Comparison of ENCODE assay signal across 9 cellular contexts in the genomic region with DNA sequence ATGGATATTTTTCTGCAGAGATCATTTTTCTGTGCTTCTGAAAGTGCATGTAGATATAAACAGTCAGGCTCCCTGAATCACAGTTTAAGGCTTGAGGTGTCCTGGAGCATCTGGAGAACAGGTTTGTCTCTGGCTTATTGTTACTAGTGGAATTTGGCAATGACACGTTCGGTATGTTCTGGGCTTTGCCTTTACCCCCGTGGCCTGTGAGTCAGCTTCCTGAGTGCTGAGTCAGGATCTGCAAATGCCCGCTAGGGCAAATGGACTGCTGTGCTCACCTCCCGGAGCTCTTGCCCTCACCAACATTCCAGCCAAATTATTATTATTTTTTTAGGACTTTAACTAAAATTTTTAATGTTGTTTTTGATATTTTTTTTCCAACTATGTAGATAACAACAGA.
DNase-seq lines count a peak whose midpoint lies in the region; ATAC-seq, FAIRE-seq and TF ChIP-seq lines count a peak whose summit lies in the region.
"Had no signal": no experiment of that assay in that cellular context is flagged by ENCODE, and none has a peak within 500 bp of the region (broad histone marks: within the 10 kb centered on the region; RNA-seq: fewer than 3 reads in every experiment).

No MANE protein-coding gene starts in this region.

- H3K4me3 Mint-ChIP-seq in activated CD4-positive, alpha-beta T cell treated with anti-CD3 and anti-CD28 coated beads, Interleukin-2, amount 10 ng/mL, durations not matched to agents 7 days and 5 days, result no peak overlapping the region
- no peak overlapping the region for H3K4me3 Mint-ChIP-seq in stimulated activated naive B cell treated with anti-CD40 and anti-IgM and Interleukin-4, amounts not matched to agents 10 μg/mL and 1 μg/mL and 100 μg/mL, for 72 hours

- CTCF ChIA-PET in activated CD4-positive, alpha-beta T cell treated with anti-CD3 and anti-CD28 coated beads, Interleukin-2, amount 10 ng/mL, durations not matched to agents 7 days and 5 days (lab: Charles Lee), result interaction anchor here (1.6 kb wide), 1 partner anchor 10 kb away, joined by 3 read pairs; no protein-coding TSS in a partner anchor

- no peaks in the 10 kb centered on the region for H3K36me3 ChIP-seq in small intestine (ENCODE audit: control insufficient read depth in 2 of 2, insufficient read depth in 2 of 2, low read length in 2 of 2)

- no peaks in the 10 kb centered on the region for H3K27me3 Mint-ChIP-seq in activated CD4-positive, alpha-beta T cell treated with anti-CD3 and anti-CD28 coated beads, Interleukin-2, amount 10 ng/mL, durations not matched to agents 7 days and 5 days
- H3K27me3 Mint-ChIP-seq in stimulated activated naive B cell treated with anti-CD40 and anti-IgM and Interleukin-4, amounts not matched to agents 10 μg/mL and 1 μg/mL and 100 μg/mL, for 72 hours, result peaks cover 35% of the 10 kb centered on the region in 2 donors

- H3K9me3 Mint-ChIP-seq in activated CD4-positive, alpha-beta T cell treated with anti-CD3 and anti-CD28 coated beads, Interleukin-2, amount 10 ng/mL, durations not matched to agents 7 days and 5 days, result no peaks in the 10 kb centered on the region
- H3K9me3 Mint-ChIP-seq in stimulated activated naive B cell treated with anti-CD40 and anti-IgM and Interleukin-4, amounts not matched to agents 10 μg/mL and 1 μg/mL and 100 μg/mL, for 72 hours, result no peaks in the 10 kb centered on the region

- H3K4me1 Mint-ChIP-seq in activated CD4-positive, alpha-beta T cell treated with anti-CD3 and anti-CD28 coated beads, Interleukin-2, amount 10 ng/mL, durations not matched to agents 7 days and 5 days, result peaks cover 11% of the 10 kb centered on the region
- peaks cover 0 to 9% of the 10 kb centered on the region in 2 donors for H3K4me1 Mint-ChIP-seq in stimulated activated naive B cell treated with anti-CD40 and anti-IgM and Interleukin-4, amounts not matched to agents 10 μg/mL and 1 μg/mL and 100 μg/mL, for 72 hours

- H3K4me1 ChIP-seq in small intestine (ENCODE audit: control insufficient read depth in 2 of 2, insufficient read depth in 1 of 2, low read depth in 1 of 2, low read length in 1 of 2), result no peaks in the 10 kb centered on the region

- H3K27ac ChIP-seq in small intestine (ENCODE audit: low read depth in 1 of 2, low read length in 1 of 2), result no peak overlapping the region
- H3K27ac ChIP-seq in caudate nucleus (ENCODE audit: low read depth, low read length), result no peak overlapping the region

- no peaks in the 10 kb centered on the region for H3K36me3 Mint-ChIP-seq in activated CD4-positive, alpha-beta T cell treated with anti-CD3 and anti-CD28 coated beads, Interleukin-2, amount 10 ng/mL, durations not matched to agents 7 days and 5 days (ENCODE audit: low read depth)
- no peaks in the 10 kb centered on the region for H3K36me3 Mint-ChIP-seq in stimulated activated naive B cell treated with anti-CD40 and anti-IgM and Interleukin-4, amounts not matched to agents 10 μg/mL and 1 μg/mL and 100 μg/mL, for 72 hours

- peak; percentile 13 to 34 for DNase-seq in activated CD4-positive, alpha-beta T cell treated with anti-CD3 and anti-CD28 coated beads, Interleukin-2, amount 50 U/mL, for 48 hours
- no peak for DNase-seq in activated CD4-positive, alpha-beta T cell treated with anti-CD3 and anti-CD28 coated beads, Interleukin-2, amount 10 ng/mL, durations not matched to agents 7 days and 5 days
- DNase-seq in fibroblast of villous mesenchyme (ENCODE audit: low read depth), result peak; percentile 94
- peak; percentile 55 for DNase-seq in small intestine
- no peak for DNase-seq in stimulated activated naive B cell treated with anti-CD40 and anti-IgM and Interleukin-4, amounts not matched to agents 10 μg/mL and 1 μg/mL and 100 μg/mL, for 72 hours
- DNase-seq in DMS153 (lab: John Stamatoyannopoulos, UW), result no peak
- DNase-seq in caudate nucleus (lab: John Stamatoyannopoulos, UW), result no peak
- DNase-seq: DND-41 had no signal

- peak; percentile 89 for ATAC-seq in SK-N-SH treated with all-trans-retinoic acid at 6 μM for 48 hours
- no peak for ATAC-seq in stimulated activated naive B cell treated with anti-CD40 and anti-IgM and Interleukin-4, amounts not matched to agents 10 μg/mL and 1 μg/mL and 100 μg/mL, for 72 hours (replicated peaks)

- H3K9me3 ChIP-seq in small intestine (ENCODE audit: control insufficient read depth, low read depth), result no peaks in the 10 kb centered on the region

- TF ChIP-seq CTCF in fibroblast of villous mesenchyme (IDR thresholded peaks at IDR 0.05; ENCODE audit: insufficient read depth, low read depth, low read length), result peak; percentile 37

- H3K4me3 ChIP-seq in fibroblast of villous mesenchyme (ENCODE audit: low read depth, low read length) (no peak overlapping the region), small intestine (ENCODE audit: low read depth in 1 of 2, low read length in 2 of 2) (no peak overlapping the region)

- no peaks in the 10 kb centered on the region for H3K27me3 ChIP-seq in small intestine (ENCODE audit: control insufficient read depth in 2 of 2, insufficient read depth in 2 of 2, low read length in 2 of 2)

- POLR2A ChIA-PET in activated CD4-positive, alpha-beta T cell treated with anti-CD3 and anti-CD28 coated beads, Interleukin-2, amount 10 ng/mL, durations not matched to agents 7 days and 5 days (lab: Charles Lee), result no interaction called here

- WGBS in small intestine, 3 donors, result 13 to 28% (median 23%) methylated on average over 5 of the region's 5 CpGs

- FAIRE-seq in small intestine (lab: Jason Lieb, UNC), result no peak

- no peak overlapping the region for H3K27ac Mint-ChIP-seq in activated CD4-positive, alpha-beta T cell treated with anti-CD3 and anti-CD28 coated beads, Interleukin-2, amount 10 ng/mL, durations not matched to agents 7 days and 5 days
- no peak overlapping the region for H3K27ac Mint-ChIP-seq in stimulated activated naive B cell treated with anti-CD40 and anti-IgM and Interleukin-4, amounts not matched to agents 10 μg/mL and 1 μg/mL and 100 μg/mL, for 72 hours

TF ChIP-seq in SK-N-SH treated with all-trans-retinoic acid at 6 μM for 48 hours, 23 proteins besides CTCF, POLR2A, EP300 and RAD21 (continues in another document):
- TF ChIP-seq, protein P1, sequence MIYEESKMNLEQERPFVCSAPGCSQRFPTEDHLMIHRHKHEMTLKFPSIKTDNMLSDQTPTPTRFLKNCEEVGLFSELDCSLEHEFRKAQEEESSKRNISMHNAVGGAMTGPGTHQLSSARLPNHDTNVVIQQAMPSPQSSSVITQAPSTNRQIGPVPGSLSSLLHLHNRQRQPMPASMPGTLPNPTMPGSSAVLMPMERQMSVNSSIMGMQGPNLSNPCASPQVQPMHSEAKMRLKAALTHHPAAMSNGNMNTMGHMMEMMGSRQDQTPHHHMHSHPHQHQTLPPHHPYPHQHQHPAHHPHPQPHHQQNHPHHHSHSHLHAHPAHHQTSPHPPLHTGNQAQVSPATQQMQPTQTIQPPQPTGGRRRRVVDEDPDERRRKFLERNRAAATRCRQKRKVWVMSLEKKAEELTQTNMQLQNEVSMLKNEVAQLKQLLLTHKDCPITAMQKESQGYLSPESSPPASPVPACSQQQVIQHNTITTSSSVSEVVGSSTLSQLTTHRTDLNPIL (CRISPR knock-in tag; IDR thresholded peaks at IDR 0.05; ENCODE audit: low read depth), result no peak
- TF ChIP-seq ESRRG (CRISPR knock-in tag; IDR thresholded peaks at IDR 0.05) (no peak), ZNF70 (CRISPR knock-in tag; IDR thresholded peaks at IDR 0.05) (no peak), RARB (CRISPR knock-in tag; IDR thresholded peaks at IDR 0.05) (peak; percentile 45; the same call in 1 of the 2 replicates), GLIS3 (CRISPR knock-in tag; IDR thresholded peaks at IDR 0.05) (no peak), PPARA (CRISPR knock-in tag; IDR thresholded peaks at IDR 0.05; ENCODE audit: borderline replicate concordance) (no peak), OSR1 (CRISPR knock-in tag; IDR thresholded peaks at IDR 0.05) (no peak), SNAI2 (CRISPR knock-in tag; IDR thresholded peaks at IDR 0.05) (no peak), TCF4 (CRISPR knock-in tag; IDR thresholded peaks at IDR 0.05; ENCODE audit: borderline replicate concordance) (no peak; the same call in 1 of the 2 replicates)
- TF ChIP-seq, protein P2, sequence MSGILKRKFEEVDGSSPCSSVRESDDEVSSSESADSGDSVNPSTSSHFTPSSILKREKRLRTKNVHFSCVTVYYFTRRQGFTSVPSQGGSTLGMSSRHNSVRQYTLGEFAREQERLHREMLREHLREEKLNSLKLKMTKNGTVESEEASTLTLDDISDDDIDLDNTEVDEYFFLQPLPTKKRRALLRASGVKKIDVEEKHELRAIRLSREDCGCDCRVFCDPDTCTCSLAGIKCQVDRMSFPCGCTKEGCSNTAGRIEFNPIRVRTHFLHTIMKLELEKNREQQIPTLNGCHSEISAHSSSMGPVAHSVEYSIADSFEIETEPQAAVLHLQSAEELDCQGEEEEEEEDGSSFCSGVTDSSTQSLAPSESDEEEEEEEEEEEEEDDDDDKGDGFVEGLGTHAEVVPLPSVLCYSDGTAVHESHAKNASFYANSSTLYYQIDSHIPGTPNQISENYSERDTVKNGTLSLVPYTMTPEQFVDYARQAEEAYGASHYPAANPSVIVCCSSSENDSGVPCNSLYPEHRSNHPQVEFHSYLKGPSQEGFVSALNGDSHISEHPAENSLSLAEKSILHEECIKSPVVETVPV (CRISPR knock-in tag; IDR thresholded peaks at IDR 0.05), result no peak
- TF ChIP-seq, protein P3, sequence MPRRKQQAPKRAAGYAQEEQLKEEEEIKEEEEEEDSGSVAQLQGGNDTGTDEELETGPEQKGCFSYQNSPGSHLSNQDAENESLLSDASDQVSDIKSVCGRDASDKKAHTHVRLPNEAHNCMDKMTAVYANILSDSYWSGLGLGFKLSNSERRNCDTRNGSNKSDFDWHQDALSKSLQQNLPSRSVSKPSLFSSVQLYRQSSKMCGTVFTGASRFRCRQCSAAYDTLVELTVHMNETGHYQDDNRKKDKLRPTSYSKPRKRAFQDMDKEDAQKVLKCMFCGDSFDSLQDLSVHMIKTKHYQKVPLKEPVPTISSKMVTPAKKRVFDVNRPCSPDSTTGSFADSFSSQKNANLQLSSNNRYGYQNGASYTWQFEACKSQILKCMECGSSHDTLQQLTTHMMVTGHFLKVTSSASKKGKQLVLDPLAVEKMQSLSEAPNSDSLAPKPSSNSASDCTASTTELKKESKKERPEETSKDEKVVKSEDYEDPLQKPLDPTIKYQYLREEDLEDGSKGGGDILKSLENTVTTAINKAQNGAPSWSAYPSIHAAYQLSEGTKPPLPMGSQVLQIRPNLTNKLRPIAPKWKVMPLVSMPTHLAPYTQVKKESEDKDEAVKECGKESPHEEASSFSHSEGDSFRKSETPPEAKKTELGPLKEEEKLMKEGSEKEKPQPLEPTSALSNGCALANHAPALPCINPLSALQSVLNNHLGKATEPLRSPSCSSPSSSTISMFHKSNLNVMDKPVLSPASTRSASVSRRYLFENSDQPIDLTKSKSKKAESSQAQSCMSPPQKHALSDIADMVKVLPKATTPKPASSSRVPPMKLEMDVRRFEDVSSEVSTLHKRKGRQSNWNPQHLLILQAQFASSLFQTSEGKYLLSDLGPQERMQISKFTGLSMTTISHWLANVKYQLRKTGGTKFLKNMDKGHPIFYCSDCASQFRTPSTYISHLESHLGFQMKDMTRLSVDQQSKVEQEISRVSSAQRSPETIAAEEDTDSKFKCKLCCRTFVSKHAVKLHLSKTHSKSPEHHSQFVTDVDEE (CRISPR knock-in tag; IDR thresholded peaks at IDR 0.05), result 0 out of 2 replicates have a peak, but pooled peaks have one; percentile 22

Comparison
In these comparisons a context has a peak if more than half of its experiments do, and no peak if none do; other contexts are left out.
1. DNase-seq: peak in activated CD4-positive, alpha-beta T cell treated with anti-CD3 and anti-CD28 coated beads, Interleukin-2, amount 50 U/mL, for 48 hours (2 of 2), fibroblast of villous mesenchyme (single experiment) and small intestine (single experiment); none in activated CD4-positive, alpha-beta T cell treated with anti-CD3 and anti-CD28 coated beads, Interleukin-2, amount 10 ng/mL, durations not matched to agents 7 days and 5 days (single experiment), stimulated activated naive B cell treated with anti-CD40 and anti-IgM and Interleukin-4, amounts not matched to agents 10 μg/mL and 1 μg/mL and 100 μg/mL, for 72 hours (single experiment), DMS153 (single experiment) and caudate nucleus (0 of 61).